ENCODE assay signal across 14 cellular contexts in the genomic region with DNA sequence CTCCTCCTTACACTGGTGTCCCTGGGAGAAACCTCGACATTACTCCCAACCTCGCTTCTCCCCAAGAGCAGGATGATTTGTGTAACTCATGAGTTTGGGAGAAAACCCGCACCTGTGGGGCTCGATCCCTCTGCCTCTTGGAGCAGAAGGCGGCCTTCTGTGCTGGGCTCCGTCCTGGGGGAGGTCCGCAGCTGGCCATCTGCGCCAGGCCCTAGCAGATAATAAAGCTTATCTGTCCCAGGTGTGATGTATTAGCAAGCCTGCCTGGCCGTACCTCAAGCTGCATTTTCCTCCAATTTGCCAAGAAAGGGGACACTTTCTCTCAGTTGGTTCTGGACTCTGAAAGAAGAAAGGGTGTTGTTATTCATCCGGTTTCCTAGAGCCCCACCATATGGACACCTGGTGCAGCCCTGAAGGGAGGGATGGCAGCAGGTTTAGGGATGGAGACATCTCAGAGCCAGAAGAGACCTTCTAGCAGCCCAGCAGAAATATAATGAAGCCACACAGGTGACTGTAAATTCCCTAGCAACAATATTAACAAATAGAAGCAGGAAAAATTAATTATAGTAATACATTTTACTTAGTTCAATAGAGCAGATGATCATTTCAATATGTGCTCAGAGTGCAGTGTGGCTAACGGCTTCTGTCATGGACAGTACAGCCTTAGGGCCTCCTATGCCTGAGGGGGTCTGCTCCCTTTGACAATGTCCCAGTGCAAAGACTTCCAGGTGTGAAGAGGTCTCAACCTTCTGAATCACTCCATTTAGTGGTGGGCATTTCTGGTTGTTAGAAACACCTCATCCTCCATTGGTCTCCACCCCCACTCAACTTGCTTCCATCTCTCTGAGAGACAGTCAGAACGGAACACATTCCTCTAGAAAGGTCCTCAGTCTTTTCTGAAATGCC.
DNase-seq lines count a peak whose midpoint lies in the region; TF ChIP-seq lines count a peak whose summit lies in the region.
"Had no signal": no experiment of that assay in that cellular context is flagged by ENCODE, and none has a peak within 500 bp of the region (broad histone marks: within the 10 kb centered on the region; RNA-seq: fewer than 3 reads in every experiment).

No MANE protein-coding gene starts in this region.

- H3K4me3 ChIP-seq in endodermal cell (ENCODE audit: low read length) (no peak overlapping the region), parathyroid adenoma (ENCODE audit: low read depth, low read length) (no peak overlapping the region), SJCRH30 (no peak overlapping the region)
- H3K4me3 ChIP-seq: ascending aorta, gastrocnemius medialis, transverse colon had no signal

- no peaks in the 10 kb centered on the region for H3K27me3 ChIP-seq in endodermal cell (ENCODE audit: control insufficient read depth, insufficient read depth, low read length, poor library complexity, severe bottlenecking)
- no peaks in the 10 kb centered on the region for H3K27me3 ChIP-seq in parathyroid adenoma (ENCODE audit: control insufficient read depth, insufficient read depth, low read length)
- H3K27me3 ChIP-seq in SJCRH30 = no peaks in the 10 kb centered on the region
- H3K27me3 ChIP-seq: ascending aorta, gastrocnemius medialis, transverse colon had no signal

- H3K9me3 ChIP-seq in endodermal cell (ENCODE audit: control insufficient read depth, low read length) (peaks cover 12% of the 10 kb centered on the region), parathyroid adenoma (ENCODE audit: control insufficient read depth, low read length) (no peaks in the 10 kb centered on the region), SJCRH30 (replicated peaks) (peaks cover 9% of the 10 kb centered on the region)
- H3K9me3 ChIP-seq: gastrocnemius medialis, neutrophil had no signal

- peaks cover 9% of the 10 kb centered on the region for H3K4me1 Mint-ChIP-seq in endodermal cell

- TF ChIP-seq CTCF in endodermal cell (conservative IDR thresholded peaks at IDR 0.05) (no peak), parathyroid adenoma (IDR thresholded peaks at IDR 0.05) (no peak)

- H3K9ac ChIP-seq in endodermal cell (ENCODE audit: extremely low read depth, low read length, poor library complexity, severe bottlenecking) (no peak overlapping the region), parathyroid adenoma (no peak overlapping the region)

- DNase-seq in activated CD8-positive, alpha-beta memory T cell treated with anti-CD3 and anti-CD28 coated beads for 24 hours = peak; percentile 53
- no peak for DNase-seq in activated CD8-positive, alpha-beta memory T cell treated with anti-CD3 and anti-CD28 coated beads, Interleukin-2, amount 50 U/mL, for 4 hours
- peak in 55 of 76 experiments; percentile 7 to 74 (median 35) for DNase-seq in HUDEP-2 (lab: John Stamatoyannopoulos, UW; ENCODE audit: unreplicated experiment in 76 of 76)
- peak; percentile 23 for DNase-seq in endodermal cell
- no peak for DNase-seq in NCI-H510A (lab: John Stamatoyannopoulos, UW)
- no peak for DNase-seq in effector CD8-positive, alpha-beta T cell (lab: John Stamatoyannopoulos, UW)
- DNase-seq in SJCRH30 = no peak
- DNase-seq: ACHN, IMR-90 had no signal

- H3K36me3 ChIP-seq in endodermal cell (ENCODE audit: control insufficient read depth, insufficient read depth, low read length) (no peaks in the 10 kb centered on the region), parathyroid adenoma (ENCODE audit: control insufficient read depth, insufficient read depth, low read length) (no peaks in the 10 kb centered on the region), SJCRH30 (no peaks in the 10 kb centered on the region)
- H3K36me3 ChIP-seq: ascending aorta, gastrocnemius medialis, neutrophil, transverse colon had no signal

- no peak overlapping the region for H3K4me3 Mint-ChIP-seq in endodermal cell

- peaks cover 2% of the 10 kb centered on the region for H3K27me3 Mint-ChIP-seq in endodermal cell (ENCODE audit: insufficient read depth)

- WGBS in endodermal cell (ENCODE audit: insufficient coverage in 1 of 2, insufficient read length in 1 of 2), 2 experiments = 87 to 91% methylated on average over 6 to 12 of the region's 12 CpGs

- H3K4me2 ChIP-seq in parathyroid adenoma (ENCODE audit: low read length) = no peak overlapping the region

- H3K4me1 ChIP-seq in endodermal cell (ENCODE audit: control insufficient read depth, insufficient read depth, low read length) (no peaks in the 10 kb centered on the region), parathyroid adenoma (peaks cover 28% of the 10 kb centered on the region), SJCRH30 (peaks cover under 1% of the 10 kb centered on the region; the same call in 1 of the 2 replicates)
- H3K4me1 ChIP-seq: ascending aorta, transverse colon had no signal

- peaks cover 8% of the 10 kb centered on the region for H3K9me3 Mint-ChIP-seq in endodermal cell

- H2AFZ ChIP-seq in parathyroid adenoma = peak overlapping the region; percentile 78

- no peak overlapping the region for H3K27ac Mint-ChIP-seq in endodermal cell

- H3K79me2 ChIP-seq in parathyroid adenoma = no peaks in the 10 kb centered on the region

- H3K36me3 Mint-ChIP-seq in endodermal cell (ENCODE audit: low read depth) = no peaks in the 10 kb centered on the region

- H3K27ac ChIP-seq in endodermal cell (ENCODE audit: low read depth, low read length) (no peak overlapping the region), parathyroid adenoma (peak overlapping the region; percentile 82), SJCRH30 (no peak overlapping the region)
- H3K27ac ChIP-seq: ascending aorta, neutrophil had no signal

Comparison
In these comparisons a context has a peak if more than half of its experiments do, and no peak if none do; other contexts are left out.
1. DNase-seq: peak in activated CD8-positive, alpha-beta memory T cell treated with anti-CD3 and anti-CD28 coated beads for 24 hours (single experiment), HUDEP-2 (55 of 76) and endodermal cell (single experiment); none in activated CD8-positive, alpha-beta memory T cell treated with anti-CD3 and anti-CD28 coated beads, Interleukin-2, amount 50 U/mL, for 4 hours (single experiment), NCI-H510A (single experiment), effector CD8-positive, alpha-beta T cell (single experiment) and SJCRH30 (0 of 2).